ENCODE assay signal across 9 cellular contexts in the genomic region with DNA sequence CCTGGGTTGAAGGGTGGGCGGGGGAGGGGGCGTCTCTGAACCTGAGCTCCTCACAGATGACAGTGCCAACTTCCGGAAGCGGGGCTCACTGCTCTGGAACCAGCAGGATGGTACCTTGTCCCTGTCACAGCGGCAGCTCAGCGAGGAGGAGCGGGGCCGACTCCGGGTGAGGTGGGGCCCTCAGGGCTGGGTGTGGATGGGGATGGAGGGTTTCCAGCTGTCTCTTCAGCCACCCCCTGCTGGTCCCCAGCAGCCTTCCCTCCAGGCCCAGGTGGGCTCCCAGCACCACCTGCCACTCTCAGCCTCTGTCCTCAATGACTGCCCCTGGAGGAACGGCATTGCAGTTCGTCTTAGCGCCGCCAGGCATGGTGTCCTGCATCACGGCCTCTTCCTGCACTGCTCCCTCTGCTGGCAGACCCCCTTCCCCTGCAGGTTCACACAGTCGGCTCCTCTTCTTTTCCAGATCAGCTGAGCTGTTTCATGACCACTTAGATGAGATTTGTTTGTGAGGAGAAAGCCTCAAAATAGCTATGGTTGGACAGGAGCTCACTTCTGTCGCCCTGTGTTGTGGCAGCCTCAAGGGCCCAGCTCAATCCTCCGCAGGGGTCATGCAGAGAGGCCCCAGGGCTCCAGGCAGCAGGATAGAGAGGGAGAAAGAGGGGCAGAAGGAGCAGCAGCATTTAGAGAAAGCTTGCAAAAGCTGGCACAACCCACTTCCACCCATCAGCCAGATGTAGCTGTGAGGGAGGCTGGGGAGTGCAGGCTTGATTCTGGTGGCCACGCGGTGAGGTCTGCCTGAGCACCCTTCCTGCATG. TPM values are rescaled to one million over a fixed set of nuclear protein-coding genes. Genes with fewer than 3 reads are reported as not detected.
DNase-seq lines count a peak whose midpoint lies in the region; ATAC-seq lines count a peak whose summit lies in the region.
"Had no signal": no experiment of that assay in that cellular context is flagged by ENCODE, and none has a peak within 500 bp of the region (broad histone marks: within the 10 kb centered on the region; RNA-seq: fewer than 3 reads in every experiment).

No MANE protein-coding gene starts in this region.

- H3K27ac Mint-ChIP-seq in activated T-cell treated with anti-CD3 and anti-CD28 coated beads, Interleukin-2, amount 50 U/mL, for 72 hours: peak overlapping the region; percentile 38
- H3K27ac Mint-ChIP-seq in memory B cell: peak overlapping the region; percentile 36

- 0 out of 2 replicates have a peak, but pooled peaks cover 4% of the 10 kb centered on the region for H3K4me1 ChIP-seq in HAP-1

- peaks cover 5 to 8% of the 10 kb centered on the region in 2 donors for H3K36me3 Mint-ChIP-seq in activated T-cell treated with anti-CD3 and anti-CD28 coated beads, Interleukin-2, amount 50 U/mL, for 72 hours (ENCODE audit: insufficient read depth in 2 of 2)
- peaks cover 20% of the 10 kb centered on the region for H3K36me3 Mint-ChIP-seq in memory B cell

- H3K4me3 Mint-ChIP-seq in activated T-cell treated with anti-CD3 and anti-CD28 coated beads, Interleukin-2, amount 50 U/mL, for 72 hours: peak overlapping the region in 1 of 2 donors; percentile 23
- H3K4me3 Mint-ChIP-seq in memory B cell: peak overlapping the region; percentile 27

- no peaks in the 10 kb centered on the region for H3K9me3 Mint-ChIP-seq in activated T-cell treated with anti-CD3 and anti-CD28 coated beads, Interleukin-2, amount 50 U/mL, for 72 hours
- H3K9me3 Mint-ChIP-seq in memory B cell: no peaks in the 10 kb centered on the region

- H3K9me3 ChIP-seq in HAP-1: no peaks in the 10 kb centered on the region

- H3K27me3 Mint-ChIP-seq in activated T-cell treated with anti-CD3 and anti-CD28 coated beads, Interleukin-2, amount 50 U/mL, for 72 hours (ENCODE audit: low read depth): no peaks in the 10 kb centered on the region
- H3K27me3 Mint-ChIP-seq in memory B cell: no peaks in the 10 kb centered on the region

- DNase-seq in COLO668 (lab: John Stamatoyannopoulos, UW; ENCODE audit: unreplicated experiment) (peak; percentile 5), HAP-1 (ENCODE audit: low spot score in 2 of 2) (peak; percentile 74 to 89), memory B cell (ENCODE audit: low spot score in 2 of 2) (no peak), NCI-H748 treated with DMSO at 0.1 percent for 48 hours (lab: John Stamatoyannopoulos, UW) (no peak), NCI-H1436 (lab: John Stamatoyannopoulos, UW) (no peak), GM19238 (ENCODE audit: insufficient read length, low spot score) (no peak)
- DNase-seq in activated T-cell treated with anti-CD3 and anti-CD28 coated beads, Interleukin-2, amount 50 U/mL, for 72 hours: no peak
- DNase-seq: NCI-H2081 had no signal

- H3K4me3 ChIP-seq in HAP-1: no peak overlapping the region

- in situ Hi-C loops in HAP-1 (cut with MboI; ENCODE audit: low sequenced_read_pairs): no loop called here

- no peak for ATAC-seq in activated T-cell treated with anti-CD3 and anti-CD28 coated beads, Interleukin-2, amount 50 U/mL, for 72 hours (replicated peaks in 1 of 2)
- ATAC-seq in memory B cell (ENCODE audit: low read depth) (no peak), HG03565 (IDR thresholded peaks at IDR 0.05; ENCODE audit: unreplicated experiment) (no peak)

- H3K4me1 Mint-ChIP-seq in activated T-cell treated with anti-CD3 and anti-CD28 coated beads, Interleukin-2, amount 50 U/mL, for 72 hours (ENCODE audit: low read depth): peaks cover 26% of the 10 kb centered on the region
- peaks cover 28% of the 10 kb centered on the region for H3K4me1 Mint-ChIP-seq in memory B cell

- no peaks in the 10 kb centered on the region for H3K27me3 ChIP-seq in HAP-1 (ENCODE audit: low read depth)

- H3K36me3 ChIP-seq in HAP-1 (replicated peaks): no peaks in the 10 kb centered on the region; the same call in 1 of the 2 replicates

RNA-seq across cellular contexts. Expression of a gene that starts 2.5 kb away (rescaled TPM):
- total RNA-seq in activated T-cell treated with anti-CD3 and anti-CD28 coated beads, Interleukin-2, amount 50 U/mL, for 72 hours: under 1 TPM in 1 of 2 donors, not detected in 1; 0.76 TPM

RNA-seq across cellular contexts. Expression of a gene that starts 2.8 kb away (rescaled TPM):
- 10 to 100 TPM; 26.6 to 33.9 TPM for total RNA-seq in activated T-cell treated with anti-CD3 and anti-CD28 coated beads, Interleukin-2, amount 50 U/mL, for 72 hours

RNA-seq across cellular contexts. Expression of a gene that starts 31.9 kb away (rescaled TPM):
- 10 to 100 TPM; 27.6 to 34.0 TPM for total RNA-seq in activated T-cell treated with anti-CD3 and anti-CD28 coated beads, Interleukin-2, amount 50 U/mL, for 72 hours

RNA-seq across cellular contexts. Expression of a gene that starts 34.6 kb away (rescaled TPM):
- not detected for total RNA-seq in activated T-cell treated with anti-CD3 and anti-CD28 coated beads, Interleukin-2, amount 50 U/mL, for 72 hours

RNA-seq across cellular contexts. Expression of a gene that starts 46.4 kb away (rescaled TPM):
- 1 to 10 TPM in 1 of 2 donors, under 1 TPM in 1; 0.86 to 1.3 TPM for total RNA-seq in activated T-cell treated with anti-CD3 and anti-CD28 coated beads, Interleukin-2, amount 50 U/mL, for 72 hours

Comparison
In these comparisons a context has a peak if more than half of its experiments do, and no peak if none do; other contexts are left out.
1. DNase-seq: peak in COLO668 (single experiment) and HAP-1 (2 of 2); none in activated T-cell treated with anti-CD3 and anti-CD28 coated beads, Interleukin-2, amount 50 U/mL, for 72 hours (0 of 2), memory B cell (0 of 2), NCI-H748 treated with DMSO at 0.1 percent for 48 hours (single experiment), NCI-H1436 (single experiment) and GM19238 (single experiment).